In the genomic region with DNA sequence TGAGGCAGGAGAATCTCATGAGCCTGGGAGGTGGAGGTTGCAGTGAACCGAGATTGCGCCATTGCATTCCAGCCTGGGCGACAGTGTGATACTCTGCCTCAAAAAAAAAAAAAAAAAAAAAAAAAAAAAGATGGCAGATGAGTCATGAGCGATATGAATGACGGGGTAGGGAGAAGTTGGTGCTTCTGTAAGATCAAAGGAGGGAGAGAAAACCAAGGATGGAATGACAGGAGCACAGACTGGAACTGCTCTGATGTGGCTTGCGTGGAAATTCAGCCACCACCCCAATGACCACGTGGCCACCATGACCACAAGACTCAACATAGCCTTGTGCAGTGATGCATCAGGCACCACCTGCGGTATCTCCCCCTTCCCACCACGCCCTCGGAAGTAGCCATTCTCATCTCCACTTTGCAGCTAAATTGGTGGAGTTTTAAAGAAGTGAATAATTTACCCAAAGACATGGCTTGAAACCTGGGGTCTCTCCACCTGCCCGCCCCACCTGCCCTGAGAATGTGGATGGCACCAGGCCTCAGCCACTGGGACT, we compare ENCODE assay signal across 23 cellular contexts.
DNase-seq lines count a peak whose midpoint lies in the region; ATAC-seq, FAIRE-seq and TF ChIP-seq lines count a peak whose summit lies in the region.
"Had no signal": no experiment of that assay in that cellular context is flagged by ENCODE, and none has a peak within 500 bp of the region (broad histone marks: within the 10 kb centered on the region; RNA-seq: fewer than 3 reads in every experiment).

No MANE protein-coding gene starts in this region.

- H3K4me2 ChIP-seq in trophoblast cell (ENCODE audit: low read length) = no peak overlapping the region
- H3K4me2 ChIP-seq: GM23338, SK-N-SH had no signal

- H3K27me3 ChIP-seq in trophoblast cell (ENCODE audit: insufficient read depth, low read length) = no peaks in the 10 kb centered on the region
- H3K27me3 ChIP-seq: tibial artery had no signal

- peak overlapping the region; percentile 0 for H2BK120ac ChIP-seq in trophoblast cell (ENCODE audit: insufficient read depth, low read length, poor library complexity)

- H3K27ac ChIP-seq in coronary artery (no peak overlapping the region), trophoblast cell (ENCODE audit: low read depth, low read length) (no peak overlapping the region)
- H3K27ac ChIP-seq: left lung, psoas muscle, tibial artery had no signal

- no peak for TF ChIP-seq CTCF in coronary artery (IDR thresholded peaks at IDR 0.05)

- no peak for ATAC-seq in HG02938 (IDR thresholded peaks at IDR 0.05; ENCODE audit: unreplicated experiment)
- ATAC-seq: activated CD8-positive, alpha-beta T cell treated with anti-CD3 and anti-CD28 coated beads, Interleukin-2, amount 10 ng/mL, durations not matched to agents 7 days and 5 days; GM23338; left lung; Panc1; psoas muscle; stimulated activated naive CD8-positive, alpha-beta T cell treated with anti-CD3 and anti-CD28 coated beads, Interleukin-15, Interleukin-2, amounts not matched to agents 100 U/mL and 50 U/mL, for 24 hours had no signal

- H2BK5ac ChIP-seq in trophoblast cell (ENCODE audit: low read depth, low read length, poor library complexity) = no peak overlapping the region

- no peak overlapping the region for H4K8ac ChIP-seq in trophoblast cell (ENCODE audit: low read depth, low read length)

- peaks cover 43% of the 10 kb centered on the region for H3K79me1 ChIP-seq in trophoblast cell (ENCODE audit: low read length)

- H4K12ac ChIP-seq in trophoblast cell (ENCODE audit: low read depth, low read length) = no peak overlapping the region

- no peak for FAIRE-seq in frontal cortex (lab: Jason Lieb, UNC)
- FAIRE-seq: HTR-8/SVneo, small intestine had no signal

- H3K4me3 ChIP-seq in coronary artery = no peak overlapping the region
- H3K4me3 ChIP-seq in trophoblast cell (ENCODE audit: low read depth, low read length) = no peak overlapping the region
- H3K4me3 ChIP-seq: GM23338, left lung, psoas muscle, tibial artery had no signal

- no peak overlapping the region for H3K23ac ChIP-seq in trophoblast cell (ENCODE audit: low read length)

- peaks cover 17 to 29% of the 10 kb centered on the region in 2 experiments for H3K4me1 ChIP-seq in trophoblast cell (ENCODE audit: control insufficient read depth in 1 of 2, insufficient read depth in 2 of 2, low read length in 2 of 2)
- H3K4me1 ChIP-seq: left lung had no signal

- DNase-seq in Daoy (ENCODE audit: low read depth) (peak; percentile 14), M059J (ENCODE audit: low read depth) (peak; percentile 61), coronary artery (ENCODE audit: low spot score) (peak; percentile 63), trophoblast cell (peak; percentile 58 to 65), frontal cortex (ENCODE audit: low spot score in 2 of 2) (no peak), SKM-1 treated with dmso at 0.1 percent for 144 hours (lab: John Stamatoyannopoulos, UW; ENCODE audit: unreplicated experiment) (no peak)
- DNase-seq: activated CD8-positive, alpha-beta T cell treated with anti-CD3 and anti-CD28 coated beads, Interleukin-2, amount 10 ng/mL, durations not matched to agents 7 days and 5 days; COR-L47; endodermal cell; Karpas-422; left lung; NCI-H1092 treated with DMSO at 0.1 percent for 48 hours; NCI-H2029 treated with DMSO at 0.1 percent for 48 hours; psoas muscle; SK-N-SH; small intestine; stimulated activated naive CD8-positive, alpha-beta T cell treated with anti-CD3 and anti-CD28 coated beads, Interleukin-15, Interleukin-2, amounts not matched to agents 100 U/mL and 50 U/mL, for 24 hours; T-helper 9 cell had no signal

- peak overlapping the region; percentile 5 for H2BK12ac ChIP-seq in trophoblast cell (ENCODE audit: low read length)

- no peak overlapping the region for H3K4ac ChIP-seq in trophoblast cell (ENCODE audit: low read depth, low read length)

- H2AFZ ChIP-seq in trophoblast cell (ENCODE audit: insufficient read depth, low read length, poor library complexity) = no peak overlapping the region
- H2AFZ ChIP-seq: GM23338 had no signal

- H3K18ac ChIP-seq in trophoblast cell (ENCODE audit: low read length) = peak overlapping the region; percentile 0

- H4K91ac ChIP-seq in trophoblast cell (ENCODE audit: low read depth, low read length) = peak overlapping the region; percentile 5

- no peak overlapping the region for H3K14ac ChIP-seq in trophoblast cell (ENCODE audit: low read length)

- peaks cover 0 to 3% of the 10 kb centered on the region in 2 experiments for H3K36me3 ChIP-seq in trophoblast cell (ENCODE audit: control insufficient read depth in 1 of 2, insufficient read depth in 2 of 2, low read length in 2 of 2)
- H3K36me3 ChIP-seq: left lung, tibial artery had no signal

- no peak overlapping the region for H2AK5ac ChIP-seq in trophoblast cell (ENCODE audit: low read length)

- H3K9me3 ChIP-seq in trophoblast cell (ENCODE audit: insufficient read depth, low read depth, low read length) = peaks cover 6% of the 10 kb centered on the region
- H3K9me3 ChIP-seq: SK-N-SH had no signal

- no peak overlapping the region for H3K9ac ChIP-seq in trophoblast cell (ENCODE audit: low read length)
- H3K9ac ChIP-seq: SK-N-SH had no signal

- peaks cover 2% of the 10 kb centered on the region for H3K79me2 ChIP-seq in trophoblast cell (ENCODE audit: control insufficient read depth, insufficient read depth, low read length, poor library complexity)

- 100% methylated on average over 2 of the region's 11 CpGs for WGBS in trophoblast cell (ENCODE audit: extremely low coverage, insufficient coverage, insufficient read length)

Comparison
In these comparisons a context has a peak if more than half of its experiments do, and no peak if none do; other contexts are left out.
1. DNase-seq: peak in Daoy (single experiment), M059J (single experiment), coronary artery (single experiment) and trophoblast cell (2 of 2); none in frontal cortex (0 of 2) and SKM-1 treated with dmso at 0.1 percent for 144 hours (single experiment).